ENCODE assay signal across 11 cellular contexts in genomic region chr16:30376508-30376907, GRCh38. TPM values are rescaled to one million over a fixed set of nuclear protein-coding genes. Genes with fewer than 3 reads are reported as not detected.
DNase-seq lines count a peak whose midpoint lies in the region; ATAC-seq and TF ChIP-seq lines count a peak whose summit lies in the region.
"Had no signal": no experiment of that assay in that cellular context is flagged by ENCODE, and none has a peak within 500 bp of the region (broad histone marks: within the 10 kb centered on the region; RNA-seq: fewer than 3 reads in every experiment).

No MANE protein-coding gene starts in this region.

- ATAC-seq in HCT116 (no peak), WTC11 (no peak), left colon (no peak), HG02884 (IDR thresholded peaks at IDR 0.05; ENCODE audit: unreplicated experiment) (no peak)
- ATAC-seq in stimulated activated naive CD8-positive, alpha-beta T cell treated with anti-CD3 and anti-CD28 coated beads, Interleukin-15, amount 100 ng/mL, for 72 hours, result no peak
- ATAC-seq: right lobe of liver had no signal

- no peaks in the 10 kb centered on the region for H4K20me1 ChIP-seq in HCT116 (ENCODE audit: insufficient read depth)

- DNase-seq in HCT116 (ENCODE audit: low read depth, low spot score), result no peak
- DNase-seq in WTC11 (ENCODE audit: low spot score), result no peak
- no peak for DNase-seq in stimulated activated naive CD8-positive, alpha-beta T cell treated with anti-CD3 and anti-CD28 coated beads, Interleukin-15, amount 100 ng/mL, for 72 hours
- DNase-seq in left colon, result no peak
- no peak for DNase-seq in GOT3 (lab: John Stamatoyannopoulos, UW)
- DNase-seq: activated CD8-positive, alpha-beta memory T cell treated with anti-CD3 and anti-CD28 coated beads, Interleukin-2, amount 50 U/mL, for 4 hours; effector CD4-positive, alpha-beta T cell; GDM1 had no signal

- CTCF ChIA-PET in HCT116 (lab: Charles Lee) (no interaction called here), WTC11 (lab: Charles Lee) (interaction anchor here (1.5 to 1.8 kb wide), 2 partner anchors 33 to 53 kb away, joined by 4 to 6 read pairs; partner anchors contain the start of gene DCTPP1)

- peak overlapping the region; percentile 100; the same call in 1 of the 2 replicates for H3K4me2 ChIP-seq in HCT116 (ENCODE audit: low read length)

- no peaks in the 10 kb centered on the region for H3K27me3 ChIP-seq in HCT116 (ENCODE audit: insufficient read depth, low read length)
- H3K27me3 ChIP-seq in layer of hippocampus (ENCODE audit: control insufficient read depth, insufficient read depth, low read length), result no peaks in the 10 kb centered on the region
- H3K27me3 ChIP-seq: right lobe of liver had no signal

- TF ChIP-seq CTCF in HCT116 (IDR thresholded peaks at IDR 0.05 in 2 of 3, conservative IDR thresholded peaks at IDR 0.05 in 1 of 3; ENCODE audit: borderline replicate concordance in 1 of 3, insufficient read depth in 1 of 3, low read depth in 2 of 3, low read length in 2 of 3) (no peak), WTC11 (IDR thresholded peaks at IDR 0.05) (no peak)

- H3K9ac ChIP-seq in HCT116 (ENCODE audit: low read length), result peak overlapping the region; percentile 13; the same call in 1 of the 2 replicates

- TF ChIP-seq POLR2A in HCT116 (IDR thresholded peaks at IDR 0.05; ENCODE audit: borderline replicate concordance, extremely low read depth, insufficient read depth, insufficient read length), result no peak

- 0 out of 2 replicates have a peak, but pooled peaks cover 2% of the 10 kb centered on the region for H3K36me3 Mint-ChIP-seq in WTC11

- no peaks in the 10 kb centered on the region for H3K9me2 ChIP-seq in HCT116 (ENCODE audit: insufficient read depth)

- no peak overlapping the region for H2AFZ ChIP-seq in HCT116 (ENCODE audit: low read depth, low read length, poor library complexity, severe bottlenecking)

- peaks cover 3% of the 10 kb centered on the region; the same call in 1 of the 2 replicates for H3K27me3 Mint-ChIP-seq in WTC11 (ENCODE audit: low read depth)
- H3K27me3 Mint-ChIP-seq in stimulated activated naive CD8-positive, alpha-beta T cell treated with anti-CD3 and anti-CD28 coated beads, Interleukin-15, amount 100 ng/mL, for 72 hours, result no peaks in the 10 kb centered on the region

- H3K4me1 Mint-ChIP-seq in WTC11, result peaks cover 19% of the 10 kb centered on the region
- H3K4me1 Mint-ChIP-seq in stimulated activated naive CD8-positive, alpha-beta T cell treated with anti-CD3 and anti-CD28 coated beads, Interleukin-15, amount 100 ng/mL, for 72 hours, result peaks cover 77% of the 10 kb centered on the region

- no peaks in the 10 kb centered on the region for H3K9me3 ChIP-seq in HCT116 (ENCODE audit: control insufficient read depth in 1 of 2, insufficient read depth in 1 of 2, low read depth in 1 of 2, low read length in 2 of 2)
- H3K9me3 ChIP-seq: right lobe of liver had no signal

- H3K4me3 ChIP-seq in HCT116 (replicated peaks in 1 of 2; ENCODE audit: low read depth in 1 of 2, low read length in 2 of 2), result no peak overlapping the region
- H3K4me3 ChIP-seq: right lobe of liver had no signal

- H3K9me3 Mint-ChIP-seq in WTC11, result no peaks in the 10 kb centered on the region
- H3K9me3 Mint-ChIP-seq in stimulated activated naive CD8-positive, alpha-beta T cell treated with anti-CD3 and anti-CD28 coated beads, Interleukin-15, amount 100 ng/mL, for 72 hours, result no peaks in the 10 kb centered on the region

- no TSS peak for BruUV-seq in HCT116 (replicated peaks; lab: Mats Ljungman, UMichigan)

- intact Hi-C loops in HCT116 (cut with micrococcal nuclease), result no loop called here
- intact Hi-C loops in left colon (cut with DNase I, micrococcal nuclease), result no loop called here

- H3K27ac Mint-ChIP-seq in WTC11, result no peak overlapping the region
- peak overlapping the region; percentile 100 for H3K27ac Mint-ChIP-seq in stimulated activated naive CD8-positive, alpha-beta T cell treated with anti-CD3 and anti-CD28 coated beads, Interleukin-15, amount 100 ng/mL, for 72 hours

- 0 out of 2 replicates have a peak overlapping the region, but pooled peaks have one; percentile 96 for H3K4me3 Mint-ChIP-seq in WTC11
- peak overlapping the region in 1 of 2 donors; percentile 100 for H3K4me3 Mint-ChIP-seq in stimulated activated naive CD8-positive, alpha-beta T cell treated with anti-CD3 and anti-CD28 coated beads, Interleukin-15, amount 100 ng/mL, for 72 hours

- peak overlapping the region; percentile 97; the same call in 1 of the 2 replicates for H3K27ac ChIP-seq in HCT116 (ENCODE audit: low read depth, low read length)
- peak overlapping the region; percentile 10 for H3K27ac ChIP-seq in layer of hippocampus (ENCODE audit: low read depth, low read length)

- RAD21 ChIA-PET in HCT116 (lab: Charles Lee; ENCODE audit: low non-redundant PET in 1 of 2, low total read pairs in 2 of 2, uncharacterized antibody in 2 of 2, unreplicated experiment in 2 of 2), result no interaction called here

- H3K36me3 ChIP-seq in HCT116 (ENCODE audit: control insufficient read depth in 1 of 2, insufficient read depth in 2 of 2, low read length in 2 of 2), result no peaks in the 10 kb centered on the region
- H3K36me3 ChIP-seq: right lobe of liver had no signal

- H3K4me1 ChIP-seq in HCT116 (ENCODE audit: control insufficient read depth in 1 of 2, insufficient read depth in 2 of 2, low read length in 2 of 2), result peaks cover 16 to 39% of the 10 kb centered on the region in 2 experiments

- POLR2A ChIA-PET in HCT116 (lab: Charles Lee), result interaction anchor here (0.5 to 0.9 kb wide), 2 partner anchors 19 to 274 kb away, joined by 3 to 4 read pairs; partner anchors contain the start of genes PRR14 and ZNF48
- POLR2A ChIA-PET in WTC11 (lab: Charles Lee), result interaction anchor here (2.3 kb wide), 1 partner anchor 19 kb away, joined by 9 read pairs; the partner anchor contains the start of gene ZNF48

- H3K79me2 ChIP-seq in HCT116 (ENCODE audit: insufficient read depth, low read length), result no peaks in the 10 kb centered on the region

- no peak for TF ChIP-seq RAD21 in HCT116 (IDR thresholded peaks at IDR 0.05; ENCODE audit: low read depth)

TF ChIP-seq in HCT116, 20 proteins besides CTCF, POLR2A, EP300 and RAD21 (continues in another document):
- TF ChIP-seq EGR1 (IDR thresholded peaks at IDR 0.05; ENCODE audit: low read depth) (no peak), FOSL1 (IDR thresholded peaks at IDR 0.05; ENCODE audit: low read depth) (no peak), SP1 (IDR thresholded peaks at IDR 0.05; ENCODE audit: low read depth) (no peak), ELF1 (IDR thresholded peaks at IDR 0.05; ENCODE audit: borderline replicate concordance, low read depth) (no peak), EZH2 (IDR thresholded peaks at IDR 0.05) (no peak)
- TF ChIP-seq, protein P1, sequence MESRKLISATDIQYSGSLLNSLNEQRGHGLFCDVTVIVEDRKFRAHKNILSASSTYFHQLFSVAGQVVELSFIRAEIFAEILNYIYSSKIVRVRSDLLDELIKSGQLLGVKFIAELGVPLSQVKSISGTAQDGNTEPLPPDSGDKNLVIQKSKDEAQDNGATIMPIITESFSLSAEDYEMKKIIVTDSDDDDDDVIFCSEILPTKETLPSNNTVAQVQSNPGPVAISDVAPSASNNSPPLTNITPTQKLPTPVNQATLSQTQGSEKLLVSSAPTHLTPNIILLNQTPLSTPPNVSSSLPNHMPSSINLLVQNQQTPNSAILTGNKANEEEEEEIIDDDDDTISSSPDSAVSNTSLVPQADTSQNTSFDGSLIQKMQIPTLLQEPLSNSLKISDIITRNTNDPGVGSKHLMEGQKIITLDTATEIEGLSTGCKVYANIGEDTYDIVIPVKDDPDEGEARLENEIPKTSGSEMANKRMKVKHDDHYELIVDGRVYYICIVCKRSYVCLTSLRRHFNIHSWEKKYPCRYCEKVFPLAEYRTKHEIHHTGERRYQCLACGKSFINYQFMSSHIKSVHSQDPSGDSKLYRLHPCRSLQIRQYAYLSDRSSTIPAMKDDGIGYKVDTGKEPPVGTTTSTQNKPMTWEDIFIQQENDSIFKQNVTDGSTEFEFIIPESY (IDR thresholded peaks at IDR 0.05; ENCODE audit: extremely low read depth, insufficient replicate concordance, low read length), result no peak

TF ChIP-seq in WTC11, 78 proteins besides CTCF, POLR2A, EP300 and RAD21 (continues in another document):
- TF ChIP-seq PREB (CRISPR knock-in tag; IDR thresholded peaks at IDR 0.05; ENCODE audit: borderline replicate concordance) (no peak), GRHL2 (CRISPR knock-in tag; IDR thresholded peaks at IDR 0.05; ENCODE audit: insufficient replicate concordance, severe bottlenecking) (no peak), FOXP1 (CRISPR knock-in tag; IDR thresholded peaks at IDR 0.05; ENCODE audit: borderline replicate concordance) (no peak)

RNA-seq across cellular contexts. Expression of gene MYL11, which starts 1.9 kb away (rescaled TPM):
- total RNA-seq in HCT116 (2021; ENCODE audit: unreplicated experiment) (not detected), WTC11 (2021) (0.80 to 1.3 TPM (median 0.85 TPM) in 3 replicates), left colon (not detected)
- polyA plus RNA-seq in HCT116 (2012), result 0.46 and 1.4 TPM in 2 replicates

RNA-seq across cellular contexts. Expression of gene SEPTIN1, which starts 5.9 kb away (rescaled TPM):
- 3.4 TPM for total RNA-seq in HCT116 (2021; ENCODE audit: unreplicated experiment)
- polyA plus RNA-seq in HCT116 (2012), result 2.3 and 2.4 TPM in 2 replicates
- total RNA-seq in WTC11 (2021), result 2.3 to 2.7 TPM (median 2.6 TPM) in 3 replicates
- total RNA-seq in left colon, result 1 to 10 TPM; 3.6 to 5.7 TPM

RNA-seq across cellular contexts. Expression of gene TBC1D10B, which starts 6.2 kb away (rescaled TPM):
- total RNA-seq in HCT116 (2021; ENCODE audit: unreplicated experiment) (49.2 TPM), WTC11 (2021) (33.4 to 40.5 TPM (median 34.6 TPM) in 3 replicates), left colon (10 to 100 TPM; 46.2 to 46.4 TPM)
- polyA plus RNA-seq in HCT116 (2012), result 35.5 and 38.1 TPM in 2 replicates

RNA-seq across cellular contexts. Expression of gene ZNF48, which starts 18.7 kb away (rescaled TPM):
- total RNA-seq in HCT116 (2021; ENCODE audit: unreplicated experiment), result 17.9 TPM
- 12.8 and 15.5 TPM in 2 replicates for polyA plus RNA-seq in HCT116 (2012)
- total RNA-seq in WTC11 (2021), result 31.3 to 39.3 TPM (median 32.1 TPM) in 3 replicates
- total RNA-seq in left colon, result 1 to 10 TPM; 5.6 to 8.4 TPM

RNA-seq across cellular contexts. Expression of gene CD2BP2, which starts 21.4 kb away (rescaled TPM):
- total RNA-seq in HCT116 (2021; ENCODE audit: unreplicated experiment) (51.8 TPM), WTC11 (2021) (51.0 to 56.6 TPM (median 51.1 TPM) in 3 replicates), left colon (10 to 100 TPM; 57.3 to 65.2 TPM)
- 24.9 and 27.4 TPM in 2 replicates for polyA plus RNA-seq in HCT116 (2012)
